Comparison of ENCODE assay signal across 24 cellular contexts in genomic region chrX:68177542-68177941, GRCh38.
DNase-seq lines count a peak whose midpoint lies in the region; ATAC-seq lines count a peak whose summit lies in the region.
"Had no signal": no experiment of that assay in that cellular context is flagged by ENCODE, and none has a peak within 500 bp of the region (broad histone marks: within the 10 kb centered on the region; RNA-seq: fewer than 3 reads in every experiment).

No MANE protein-coding gene starts in this region.

- no peak overlapping the region for H3K18ac ChIP-seq in trophoblast cell (ENCODE audit: low read length)

- no peaks in the 10 kb centered on the region for H3K36me3 ChIP-seq in trophoblast cell (ENCODE audit: control insufficient read depth in 1 of 2, insufficient read depth in 2 of 2, low read length in 2 of 2)
- H3K36me3 ChIP-seq: HAP-1, transverse colon had no signal

- no peaks in the 10 kb centered on the region for H3K4me1 ChIP-seq in trophoblast cell (ENCODE audit: control insufficient read depth in 1 of 2, insufficient read depth in 2 of 2, low read length in 2 of 2)
- H3K4me1 ChIP-seq: HAP-1, transverse colon had no signal

- no peak overlapping the region for H2AK5ac ChIP-seq in trophoblast cell (ENCODE audit: low read length)

- no peak overlapping the region for H2BK120ac ChIP-seq in trophoblast cell (ENCODE audit: insufficient read depth, low read length, poor library complexity)

- no peak overlapping the region for H3K27ac ChIP-seq in trophoblast cell (ENCODE audit: low read depth, low read length)
- H3K27ac ChIP-seq: transverse colon, VCaP had no signal

- H4K8ac ChIP-seq in trophoblast cell (ENCODE audit: low read depth, low read length): no peak overlapping the region

- H4K91ac ChIP-seq in trophoblast cell (ENCODE audit: low read depth, low read length): no peak overlapping the region

- no peak overlapping the region for H2AFZ ChIP-seq in trophoblast cell (ENCODE audit: insufficient read depth, low read length, poor library complexity)

- no peaks in the 10 kb centered on the region for H3K9me3 ChIP-seq in trophoblast cell (ENCODE audit: insufficient read depth, low read depth, low read length)
- H3K9me3 ChIP-seq: HAP-1, transverse colon had no signal

- H3K9ac ChIP-seq in trophoblast cell (ENCODE audit: low read length): no peak overlapping the region

- no peak overlapping the region for H3K27ac Mint-ChIP-seq in activated T-helper 17 cell treated with anti-CD3 and anti-CD28 coated beads, Interleukin-2, amount 50 U/mL, for 72 hours
- H3K27ac Mint-ChIP-seq: dendritic cell treated with granulocyte-macrophage colony-stimulating factor and Interleukin-4, amounts not matched to agents 40 ng/mL and 50 ng/mL, for 4 days; nephron progenitor cell; stimulated activated naive CD8-positive, alpha-beta T cell treated with anti-CD3 and anti-CD28 coated beads, Interleukin-15, Interleukin-2, amounts not matched to agents 100 ng/mL and 50 ng/mL, for 24 hours had no signal

- H3K79me2 ChIP-seq in trophoblast cell (ENCODE audit: control insufficient read depth, insufficient read depth, low read length, poor library complexity): no peaks in the 10 kb centered on the region

- H3K14ac ChIP-seq in trophoblast cell (ENCODE audit: low read length): no peak overlapping the region

- H3K4me2 ChIP-seq in trophoblast cell (ENCODE audit: low read length): no peak overlapping the region

- H2BK12ac ChIP-seq in trophoblast cell (ENCODE audit: low read length): no peak overlapping the region

- H3K4ac ChIP-seq in trophoblast cell (ENCODE audit: low read depth, low read length): no peak overlapping the region

- DNase-seq in EL (peak; percentile 45), KBM-7 (peak; percentile 47), fibroblast of peridontal ligament (ENCODE audit: extremely low read depth) (peak; percentile 9), NCI-H146 (lab: John Stamatoyannopoulos, UW) (no peak), NOMO-1 treated with DMSO at 0.1 percent for 48 hours (lab: John Stamatoyannopoulos, UW; ENCODE audit: unreplicated experiment) (no peak), trophoblast cell (no peak)
- DNase-seq: activated CD8-positive, alpha-beta memory T cell treated with anti-CD3 and anti-CD28 coated beads for 24 hours; activated T-cell treated with anti-CD3 and anti-CD28 coated beads, Interleukin-2, amount 50 U/mL, for 48 hours; COR-L47; GF-D8; left cardiac atrium; midbrain; NCI-H1048; NCI-H524 treated with DMSO at 0.1 percent for 48 hours; nephron progenitor cell; Right ventricle myocardium superior; stimulated activated CD4-positive, alpha-beta T cell treated with anti-CD3 and anti-CD28 coated beads, Interleukin-1b, Interleukin-23, amount 100 ng/mL, for 48 hours; transverse colon had no signal

- H3K4me3 Mint-ChIP-seq in activated T-helper 17 cell treated with anti-CD3 and anti-CD28 coated beads, Interleukin-2, amount 50 U/mL, for 72 hours: no peak overlapping the region
- H3K4me3 Mint-ChIP-seq: dendritic cell treated with granulocyte-macrophage colony-stimulating factor and Interleukin-4, amounts not matched to agents 40 ng/mL and 50 ng/mL, for 4 days; nephron progenitor cell; stimulated activated naive CD8-positive, alpha-beta T cell treated with anti-CD3 and anti-CD28 coated beads, Interleukin-15, Interleukin-2, amounts not matched to agents 100 ng/mL and 50 ng/mL, for 24 hours had no signal

- no peak overlapping the region for H3K23ac ChIP-seq in trophoblast cell (ENCODE audit: low read length)

- no peak overlapping the region for H3K4me3 ChIP-seq in trophoblast cell (ENCODE audit: low read depth, low read length)
- H3K4me3 ChIP-seq: GM12878, HAP-1, transverse colon had no signal

- ATAC-seq in activated T-helper 17 cell treated with anti-CD3 and anti-CD28 coated beads, Interleukin-2, amount 50 U/mL, for 72 hours (replicated peaks): peak; percentile 64
- ATAC-seq: GM12878, left cardiac atrium had no signal

- WGBS in trophoblast cell (ENCODE audit: extremely low coverage, insufficient coverage, insufficient read length): no CpG with 5 or more reads among the region's 4 CpGs

- H2BK5ac ChIP-seq in trophoblast cell (ENCODE audit: low read depth, low read length, poor library complexity): no peak overlapping the region

- no peaks in the 10 kb centered on the region for H3K79me1 ChIP-seq in trophoblast cell (ENCODE audit: low read length)

- no peaks in the 10 kb centered on the region for H3K36me3 Mint-ChIP-seq in activated T-helper 17 cell treated with anti-CD3 and anti-CD28 coated beads, Interleukin-2, amount 50 U/mL, for 72 hours (ENCODE audit: low read depth)

- H3K27me3 Mint-ChIP-seq in activated T-helper 17 cell treated with anti-CD3 and anti-CD28 coated beads, Interleukin-2, amount 50 U/mL, for 72 hours: no peaks in the 10 kb centered on the region
- H3K27me3 Mint-ChIP-seq: dendritic cell treated with granulocyte-macrophage colony-stimulating factor and Interleukin-4, amounts not matched to agents 40 ng/mL and 50 ng/mL, for 4 days; stimulated activated naive CD8-positive, alpha-beta T cell treated with anti-CD3 and anti-CD28 coated beads, Interleukin-15, Interleukin-2, amounts not matched to agents 100 ng/mL and 50 ng/mL, for 24 hours had no signal

- H3K4me1 Mint-ChIP-seq in activated T-helper 17 cell treated with anti-CD3 and anti-CD28 coated beads, Interleukin-2, amount 50 U/mL, for 72 hours: no peaks in the 10 kb centered on the region
- H3K4me1 Mint-ChIP-seq: nephron progenitor cell had no signal

- no peak overlapping the region for H4K12ac ChIP-seq in trophoblast cell (ENCODE audit: low read depth, low read length)

- in situ Hi-C loops in KBM-7 (cut with MboI; ENCODE audit: low pct_unique_long_range_greater_than_20kb, low sequenced_read_pairs): loop anchor here (25.0 kb wide), 2 partner anchors 285 to 535 kb away; no protein-coding TSS in a partner anchor

- H3K9me3 Mint-ChIP-seq in activated T-helper 17 cell treated with anti-CD3 and anti-CD28 coated beads, Interleukin-2, amount 50 U/mL, for 72 hours: no peaks in the 10 kb centered on the region
- H3K9me3 Mint-ChIP-seq: dendritic cell treated with granulocyte-macrophage colony-stimulating factor and Interleukin-4, amounts not matched to agents 40 ng/mL and 50 ng/mL, for 4 days had no signal

- H3K27me3 ChIP-seq in trophoblast cell (ENCODE audit: insufficient read depth, low read length): no peaks in the 10 kb centered on the region
- H3K27me3 ChIP-seq: transverse colon had no signal

Comparison
In these comparisons a context has a peak if more than half of its experiments do, and no peak if none do; other contexts are left out.
1. DNase-seq: peak in EL (single experiment), KBM-7 (single experiment) and fibroblast of peridontal ligament (single experiment); none in NCI-H146 (single experiment), NOMO-1 treated with DMSO at 0.1 percent for 48 hours (single experiment) and trophoblast cell (0 of 2).